1 cellular context compared by ENCODE assay signal in the genomic region with DNA sequence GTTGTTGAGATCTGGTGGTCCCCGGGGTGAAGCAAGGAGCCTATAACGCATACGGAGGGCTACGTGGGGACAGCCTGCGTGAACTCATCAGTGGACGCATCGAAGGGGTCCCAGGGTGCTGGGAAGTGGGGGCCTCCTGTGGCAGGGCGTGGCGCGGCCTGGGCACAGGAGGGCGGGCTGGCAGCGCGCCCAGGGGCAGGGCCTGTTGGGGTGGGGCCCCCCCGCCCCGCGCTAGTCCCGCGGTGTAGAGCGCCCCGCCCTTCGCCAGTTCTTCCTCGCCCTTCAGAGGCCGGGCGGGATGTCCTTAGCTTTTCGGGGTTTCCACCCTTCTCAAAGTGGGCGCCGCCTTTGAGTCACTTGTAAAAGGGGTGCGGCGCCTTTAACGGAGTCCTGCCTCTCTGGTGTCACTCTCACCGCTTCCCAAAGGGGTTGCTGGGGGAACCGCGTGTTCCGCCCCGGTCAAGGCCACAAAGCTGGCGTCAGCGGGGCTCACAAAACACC.
A peak's percentile ranks its signal among the peaks of the same experiment; 100 is the strongest.
TF ChIP-seq lines count a peak whose summit lies in the region.

No MANE protein-coding gene starts in this region.

TF ChIP-seq in GM12878, 131 proteins besides CTCF, POLR2A, EP300 and RAD21:
- TF ChIP-seq CREB1 (IDR thresholded peaks at IDR 0.05; ENCODE audit: low read depth) (0 out of 2 replicates have a peak, but pooled peaks have one; percentile 20), WRNIP1 (IDR thresholded peaks at IDR 0.05; ENCODE audit: borderline replicate concordance, low read depth, low read length) (no peak), BMI1 (IDR thresholded peaks at IDR 0.05; ENCODE audit: borderline replicate concordance) (peak; percentile 79), NFIC (IDR thresholded peaks at IDR 0.05; ENCODE audit: low read depth, low read length) (no peak), RBBP5 (conservative IDR thresholded peaks at IDR 0.05) (no peak), SPI1 (IDR thresholded peaks at IDR 0.05; ENCODE audit: borderline replicate concordance, insufficient read depth, low read depth, low read length) (0 out of 2 replicates have a peak, but pooled peaks have one; percentile 11), IKZF1 (conservative IDR thresholded peaks at IDR 0.05) (peak; percentile 18; the same call in 1 of the 2 replicates), MXI1 (IDR thresholded peaks at IDR 0.05; ENCODE audit: low read depth, low read length) (peak; percentile 76), RB1 (IDR thresholded peaks at IDR 0.05; ENCODE audit: borderline replicate concordance) (peak; percentile 66; the same call in 1 of the 2 replicates), SUZ12 (IDR thresholded peaks at IDR 0.05; ENCODE audit: unreplicated experiment) (no peak), SREBF2 (IDR thresholded peaks at IDR 0.05; ENCODE audit: low read length) (no peak), PAX8 (IDR thresholded peaks at IDR 0.05) (no peak), RUNX3 (IDR thresholded peaks at IDR 0.05; ENCODE audit: low read length) (peak; percentile 5; the same call in 1 of the 2 replicates), MYB (IDR thresholded peaks at IDR 0.05; ENCODE audit: borderline replicate concordance, low read depth, low read length) (no peak), TCF7 (IDR thresholded peaks at IDR 0.05; ENCODE audit: borderline replicate concordance) (no peak), NFYA (IDR thresholded peaks at IDR 0.05; ENCODE audit: borderline replicate concordance, low read depth, low read length) (no peak), MEF2A (IDR thresholded peaks at IDR 0.05; ENCODE audit: insufficient read depth, low read depth, low read length) (no peak), SMAD1 (IDR thresholded peaks at IDR 0.05; ENCODE audit: low read depth, partially characterized antibody) (no peak), STAT1 (conservative IDR thresholded peaks at IDR 0.05) (no peak), ASH2L (IDR thresholded peaks at IDR 0.05; ENCODE audit: borderline replicate concordance, low read depth) (no peak), LARP7 (IDR thresholded peaks at IDR 0.05) (no peak), MYC (IDR thresholded peaks at IDR 0.05; ENCODE audit: insufficient read depth, insufficient read length, insufficient replicate concordance, low read length, severe bottlenecking) (no peak), BRCA1 (IDR thresholded peaks at IDR 0.05; ENCODE audit: low read depth, low read length) (no peak), POLR2AphosphoS5 (IDR thresholded peaks at IDR 0.05; ENCODE audit: low read length) (no peak), NBN (IDR thresholded peaks at IDR 0.05) (0 out of 2 replicates have a peak, but pooled peaks have one; percentile 7), CREM (IDR thresholded peaks at IDR 0.05; ENCODE audit: low read depth) (no peak), JUNB (IDR thresholded peaks at IDR 0.05) (no peak), CHD4 (IDR thresholded peaks at IDR 0.05) (no peak), MEF2B (IDR thresholded peaks at IDR 0.05; ENCODE audit: partially characterized antibody, poor library complexity, severe bottlenecking) (no peak), YY1 (IDR thresholded peaks at IDR 0.05; ENCODE audit: low read depth, low read length) (no peak), TARDBP (IDR thresholded peaks at IDR 0.05; ENCODE audit: borderline replicate concordance) (no peak), PAX5 (IDR thresholded peaks at IDR 0.05; ENCODE audit: borderline replicate concordance, low read depth, low read length) (no peak), TCF12 (IDR thresholded peaks at IDR 0.05; ENCODE audit: low read depth, low read length) (0 out of 2 replicates have a peak, but pooled peaks have one; percentile 12)
- TF ChIP-seq, protein P1, sequence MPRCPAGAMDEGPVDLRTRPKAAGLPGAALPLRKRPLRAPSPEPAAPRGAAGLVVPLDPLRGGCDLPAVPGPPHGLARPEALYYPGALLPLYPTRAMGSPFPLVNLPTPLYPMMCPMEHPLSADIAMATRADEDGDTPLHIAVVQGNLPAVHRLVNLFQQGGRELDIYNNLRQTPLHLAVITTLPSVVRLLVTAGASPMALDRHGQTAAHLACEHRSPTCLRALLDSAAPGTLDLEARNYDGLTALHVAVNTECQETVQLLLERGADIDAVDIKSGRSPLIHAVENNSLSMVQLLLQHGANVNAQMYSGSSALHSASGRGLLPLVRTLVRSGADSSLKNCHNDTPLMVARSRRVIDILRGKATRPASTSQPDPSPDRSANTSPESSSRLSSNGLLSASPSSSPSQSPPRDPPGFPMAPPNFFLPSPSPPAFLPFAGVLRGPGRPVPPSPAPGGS (IDR thresholded peaks at IDR 0.05; ENCODE audit: borderline replicate concordance, insufficient read depth, low read depth, low read length, poor library complexity, severe bottlenecking): peak; percentile 13
- TF ChIP-seq, protein P2, sequence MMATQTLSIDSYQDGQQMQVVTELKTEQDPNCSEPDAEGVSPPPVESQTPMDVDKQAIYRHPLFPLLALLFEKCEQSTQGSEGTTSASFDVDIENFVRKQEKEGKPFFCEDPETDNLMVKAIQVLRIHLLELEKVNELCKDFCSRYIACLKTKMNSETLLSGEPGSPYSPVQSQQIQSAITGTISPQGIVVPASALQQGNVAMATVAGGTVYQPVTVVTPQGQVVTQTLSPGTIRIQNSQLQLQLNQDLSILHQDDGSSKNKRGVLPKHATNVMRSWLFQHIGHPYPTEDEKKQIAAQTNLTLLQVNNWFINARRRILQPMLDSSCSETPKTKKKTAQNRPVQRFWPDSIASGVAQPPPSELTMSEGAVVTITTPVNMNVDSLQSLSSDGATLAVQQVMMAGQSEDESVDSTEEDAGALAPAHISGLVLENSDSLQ (IDR thresholded peaks at IDR 0.05): peak; percentile 96
- TF ChIP-seq, protein P3, sequence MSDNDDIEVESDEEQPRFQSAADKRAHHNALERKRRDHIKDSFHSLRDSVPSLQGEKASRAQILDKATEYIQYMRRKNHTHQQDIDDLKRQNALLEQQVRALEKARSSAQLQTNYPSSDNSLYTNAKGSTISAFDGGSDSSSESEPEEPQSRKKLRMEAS (IDR thresholded peaks at IDR 0.05; ENCODE audit: low read depth, low read length): peak; percentile 44; the same call in 1 of the 2 replicates
- TF ChIP-seq, protein P4, sequence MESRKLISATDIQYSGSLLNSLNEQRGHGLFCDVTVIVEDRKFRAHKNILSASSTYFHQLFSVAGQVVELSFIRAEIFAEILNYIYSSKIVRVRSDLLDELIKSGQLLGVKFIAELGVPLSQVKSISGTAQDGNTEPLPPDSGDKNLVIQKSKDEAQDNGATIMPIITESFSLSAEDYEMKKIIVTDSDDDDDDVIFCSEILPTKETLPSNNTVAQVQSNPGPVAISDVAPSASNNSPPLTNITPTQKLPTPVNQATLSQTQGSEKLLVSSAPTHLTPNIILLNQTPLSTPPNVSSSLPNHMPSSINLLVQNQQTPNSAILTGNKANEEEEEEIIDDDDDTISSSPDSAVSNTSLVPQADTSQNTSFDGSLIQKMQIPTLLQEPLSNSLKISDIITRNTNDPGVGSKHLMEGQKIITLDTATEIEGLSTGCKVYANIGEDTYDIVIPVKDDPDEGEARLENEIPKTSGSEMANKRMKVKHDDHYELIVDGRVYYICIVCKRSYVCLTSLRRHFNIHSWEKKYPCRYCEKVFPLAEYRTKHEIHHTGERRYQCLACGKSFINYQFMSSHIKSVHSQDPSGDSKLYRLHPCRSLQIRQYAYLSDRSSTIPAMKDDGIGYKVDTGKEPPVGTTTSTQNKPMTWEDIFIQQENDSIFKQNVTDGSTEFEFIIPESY (IDR thresholded peaks at IDR 0.05): no peak
- TF ChIP-seq, protein P5, sequence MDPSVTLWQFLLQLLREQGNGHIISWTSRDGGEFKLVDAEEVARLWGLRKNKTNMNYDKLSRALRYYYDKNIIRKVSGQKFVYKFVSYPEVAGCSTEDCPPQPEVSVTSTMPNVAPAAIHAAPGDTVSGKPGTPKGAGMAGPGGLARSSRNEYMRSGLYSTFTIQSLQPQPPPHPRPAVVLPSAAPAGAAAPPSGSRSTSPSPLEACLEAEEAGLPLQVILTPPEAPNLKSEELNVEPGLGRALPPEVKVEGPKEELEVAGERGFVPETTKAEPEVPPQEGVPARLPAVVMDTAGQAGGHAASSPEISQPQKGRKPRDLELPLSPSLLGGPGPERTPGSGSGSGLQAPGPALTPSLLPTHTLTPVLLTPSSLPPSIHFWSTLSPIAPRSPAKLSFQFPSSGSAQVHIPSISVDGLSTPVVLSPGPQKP (IDR thresholded peaks at IDR 0.05; ENCODE audit: low read depth, low read length): no peak
- TF ChIP-seq, protein P6, sequence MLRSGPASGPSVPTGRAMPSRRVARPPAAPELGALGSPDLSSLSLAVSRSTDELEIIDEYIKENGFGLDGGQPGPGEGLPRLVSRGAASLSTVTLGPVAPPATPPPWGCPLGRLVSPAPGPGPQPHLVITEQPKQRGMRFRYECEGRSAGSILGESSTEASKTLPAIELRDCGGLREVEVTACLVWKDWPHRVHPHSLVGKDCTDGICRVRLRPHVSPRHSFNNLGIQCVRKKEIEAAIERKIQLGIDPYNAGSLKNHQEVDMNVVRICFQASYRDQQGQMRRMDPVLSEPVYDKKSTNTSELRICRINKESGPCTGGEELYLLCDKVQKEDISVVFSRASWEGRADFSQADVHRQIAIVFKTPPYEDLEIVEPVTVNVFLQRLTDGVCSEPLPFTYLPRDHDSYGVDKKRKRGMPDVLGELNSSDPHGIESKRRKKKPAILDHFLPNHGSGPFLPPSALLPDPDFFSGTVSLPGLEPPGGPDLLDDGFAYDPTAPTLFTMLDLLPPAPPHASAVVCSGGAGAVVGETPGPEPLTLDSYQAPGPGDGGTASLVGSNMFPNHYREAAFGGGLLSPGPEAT (IDR thresholded peaks at IDR 0.05; ENCODE audit: low read depth): no peak
- TF ChIP-seq, protein P7, sequence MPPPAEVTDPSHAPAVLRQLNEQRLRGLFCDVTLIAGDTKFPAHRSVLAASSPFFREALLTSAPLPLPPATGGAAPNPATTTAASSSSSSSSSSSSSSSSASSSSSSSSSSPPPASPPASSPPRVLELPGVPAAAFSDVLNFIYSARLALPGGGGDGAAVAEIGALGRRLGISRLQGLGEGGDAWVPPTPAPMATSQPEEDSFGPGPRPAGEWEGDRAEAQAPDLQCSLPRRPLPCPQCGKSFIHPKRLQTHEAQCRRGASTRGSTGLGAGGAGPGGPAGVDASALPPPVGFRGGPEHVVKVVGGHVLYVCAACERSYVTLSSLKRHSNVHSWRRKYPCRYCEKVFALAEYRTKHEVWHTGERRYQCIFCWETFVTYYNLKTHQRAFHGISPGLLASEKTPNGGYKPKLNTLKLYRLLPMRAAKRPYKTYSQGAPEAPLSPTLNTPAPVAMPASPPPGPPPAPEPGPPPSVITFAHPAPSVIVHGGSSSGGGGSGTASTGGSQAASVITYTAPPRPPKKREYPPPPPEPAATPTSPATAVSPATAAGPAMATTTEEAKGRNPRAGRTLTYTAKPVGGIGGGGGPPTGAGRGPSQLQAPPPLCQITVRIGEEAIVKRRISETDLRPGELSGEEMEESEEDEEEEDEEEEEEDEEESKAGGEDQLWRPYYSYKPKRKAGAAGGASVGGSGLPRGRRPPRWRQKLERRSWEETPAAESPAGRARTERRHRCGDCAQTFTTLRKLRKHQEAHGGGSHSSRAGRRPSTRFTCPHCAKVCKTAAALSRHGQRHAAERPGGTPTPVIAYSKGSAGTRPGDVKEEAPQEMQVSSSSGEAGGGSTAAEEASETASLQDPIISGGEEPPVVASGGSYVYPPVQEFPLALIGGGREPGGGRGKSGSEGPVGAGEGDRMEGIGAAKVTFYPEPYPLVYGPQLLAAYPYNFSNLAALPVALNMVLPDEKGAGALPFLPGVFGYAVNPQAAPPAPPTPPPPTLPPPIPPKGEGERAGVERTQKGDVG (CRISPR knock-in tag; IDR thresholded peaks at IDR 0.05): no peak
- TF ChIP-seq, protein P8, sequence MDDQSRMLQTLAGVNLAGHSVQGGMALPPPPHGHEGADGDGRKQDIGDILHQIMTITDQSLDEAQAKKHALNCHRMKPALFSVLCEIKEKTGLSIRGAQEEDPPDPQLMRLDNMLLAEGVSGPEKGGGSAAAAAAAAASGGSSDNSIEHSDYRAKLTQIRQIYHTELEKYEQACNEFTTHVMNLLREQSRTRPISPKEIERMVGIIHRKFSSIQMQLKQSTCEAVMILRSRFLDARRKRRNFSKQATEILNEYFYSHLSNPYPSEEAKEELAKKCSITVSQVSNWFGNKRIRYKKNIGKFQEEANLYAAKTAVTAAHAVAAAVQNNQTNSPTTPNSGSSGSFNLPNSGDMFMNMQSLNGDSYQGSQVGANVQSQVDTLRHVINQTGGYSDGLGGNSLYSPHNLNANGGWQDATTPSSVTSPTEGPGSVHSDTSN (IDR thresholded peaks at IDR 0.05; ENCODE audit: insufficient replicate concordance, low read depth, low read length): peak; percentile 89
